Comparison of ENCODE assay signal across 8 cellular contexts in genomic region chr18:79681484-79682387, GRCh38. TPM values are rescaled to one million over a fixed set of nuclear protein-coding genes. Genes with fewer than 3 reads are reported as not detected.
DNase-seq lines count a peak whose midpoint lies in the region; ATAC-seq, FAIRE-seq and TF ChIP-seq lines count a peak whose summit lies in the region.

No MANE protein-coding gene starts in this region.

- DNase-seq in HFF-Myc (ENCODE audit: extremely low read depth, low read depth) (no peak), activated B cell treated with CpG ODN at 0.5 μM for 24 hours (no peak), NCI-H1417 (lab: John Stamatoyannopoulos, UW) (no peak), DMS114 treated with DMSO at 0.1 percent for 48 hours (lab: John Stamatoyannopoulos, UW; ENCODE audit: unreplicated experiment) (no peak), right atrium auricular region (ENCODE audit: low spot score) (no peak), RCC 7860 (ENCODE audit: low spot score) (no peak)
- peak; percentile 50 for DNase-seq in effector CD8-positive, alpha-beta T cell (lab: John Stamatoyannopoulos, UW)
- DNase-seq in stimulated activated CD4-positive, alpha-beta T cell treated with anti-CD3 and anti-CD28 coated beads, Interleukin-1b, Interleukin-23, amount 100 ng/mL, for 48 hours: peak; percentile 83

- peak overlapping the region; percentile 58 for H3K4me3 ChIP-seq in HFF-Myc (replicated peaks; ENCODE audit: low read depth, low read length)
- H3K4me3 ChIP-seq in right atrium auricular region: no peak overlapping the region

- no peak for ATAC-seq in activated B cell treated with CpG ODN at 0.5 μM for 24 hours (ENCODE audit: low read depth)

- no peaks in the 10 kb centered on the region for H3K9me3 ChIP-seq in right atrium auricular region

- H3K4me1 Mint-ChIP-seq in activated B cell treated with CpG ODN at 0.5 μM for 24 hours: peaks cover 50% of the 10 kb centered on the region

- H3K4me3 Mint-ChIP-seq in activated B cell treated with CpG ODN at 0.5 μM for 24 hours: peak overlapping the region; percentile 81

- H3K27me3 ChIP-seq in right atrium auricular region: no peaks in the 10 kb centered on the region

- H3K4me1 ChIP-seq in right atrium auricular region: peaks cover 0 to 55% of the 10 kb centered on the region in 2 donors

- no peak for FAIRE-seq in RCC 7860 (lab: Jason Lieb, UNC)

- intact Hi-C loops in activated B cell treated with CpG ODN at 0.5 μM for 24 hours (cut with micrococcal nuclease): no loop called here

- H3K27ac Mint-ChIP-seq in activated B cell treated with CpG ODN at 0.5 μM for 24 hours: peak overlapping the region; percentile 59

- CTCF ChIA-PET in activated B cell treated with CpG ODN at 0.5 μM for 24 hours (lab: Charles Lee): no interaction called here

- H3K27me3 Mint-ChIP-seq in activated B cell treated with CpG ODN at 0.5 μM for 24 hours: no peaks in the 10 kb centered on the region

- H3K36me3 Mint-ChIP-seq in activated B cell treated with CpG ODN at 0.5 μM for 24 hours (ENCODE audit: low read depth): peaks cover 19% of the 10 kb centered on the region

- no peak overlapping the region for H3K27ac ChIP-seq in right atrium auricular region

- peaks cover 5% of the 10 kb centered on the region for H3K36me3 ChIP-seq in right atrium auricular region

- TF ChIP-seq CTCF in HFF-Myc (IDR thresholded peaks at IDR 0.05; ENCODE audit: low read depth, low read length, missing control alignments): no peak
- no peak for TF ChIP-seq CTCF in activated B cell treated with CpG ODN at 0.5 μM for 24 hours (IDR thresholded peaks at IDR 0.05)
- TF ChIP-seq CTCF in right atrium auricular region (IDR thresholded peaks at IDR 0.05): no peak

- H3K9me3 Mint-ChIP-seq in activated B cell treated with CpG ODN at 0.5 μM for 24 hours: no peaks in the 10 kb centered on the region

- POLR2A ChIA-PET in activated B cell treated with CpG ODN at 0.5 μM for 24 hours (lab: Charles Lee): no interaction called here

RNA-seq across cellular contexts. Expression of gene CTDP1, which starts 2.1 kb away (rescaled TPM):
- total RNA-seq in activated B cell treated with CpG ODN at 0.5 μM for 24 hours (28.1 and 33.8 TPM in 2 replicates), right atrium auricular region (1 to 10 TPM; 6.3 to 9.2 TPM)

Comparison
In these comparisons a context has a peak if more than half of its experiments do, and no peak if none do; other contexts are left out.
1. DNase-seq: peak in effector CD8-positive, alpha-beta T cell (single experiment) and stimulated activated CD4-positive, alpha-beta T cell treated with anti-CD3 and anti-CD28 coated beads, Interleukin-1b, Interleukin-23, amount 100 ng/mL, for 48 hours (single experiment); none in HFF-Myc (single experiment), activated B cell treated with CpG ODN at 0.5 μM for 24 hours (single experiment), NCI-H1417 (0 of 3), DMS114 treated with DMSO at 0.1 percent for 48 hours (single experiment), right atrium auricular region (single experiment) and RCC 7860 (single experiment).